ENCODE assay signal across 1 cellular context in the genomic region with DNA sequence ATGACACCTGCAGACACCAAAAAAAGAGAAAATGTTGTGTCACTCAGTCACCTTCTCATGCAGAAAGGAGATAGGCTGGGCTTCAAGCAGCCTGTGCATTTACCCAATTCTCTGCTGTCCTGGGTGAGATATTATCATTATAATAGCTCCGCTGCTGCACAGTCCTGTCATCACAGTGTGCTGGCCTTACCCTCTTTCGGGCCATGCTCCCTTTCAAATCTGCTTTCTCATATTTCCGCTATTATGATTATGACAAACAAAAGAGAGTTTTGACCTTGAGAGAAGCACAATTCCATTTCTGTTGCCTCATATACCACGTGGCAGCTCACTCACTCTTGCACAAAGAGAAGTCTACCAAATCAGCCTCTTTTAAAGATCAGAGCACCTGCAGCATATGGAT.
TF ChIP-seq lines count a peak whose summit lies in the region.

No MANE protein-coding gene starts in this region.

TF ChIP-seq in H1, 55 proteins besides CTCF, POLR2A, EP300 and RAD21 (continued from another document):
- TF ChIP-seq, protein P1, sequence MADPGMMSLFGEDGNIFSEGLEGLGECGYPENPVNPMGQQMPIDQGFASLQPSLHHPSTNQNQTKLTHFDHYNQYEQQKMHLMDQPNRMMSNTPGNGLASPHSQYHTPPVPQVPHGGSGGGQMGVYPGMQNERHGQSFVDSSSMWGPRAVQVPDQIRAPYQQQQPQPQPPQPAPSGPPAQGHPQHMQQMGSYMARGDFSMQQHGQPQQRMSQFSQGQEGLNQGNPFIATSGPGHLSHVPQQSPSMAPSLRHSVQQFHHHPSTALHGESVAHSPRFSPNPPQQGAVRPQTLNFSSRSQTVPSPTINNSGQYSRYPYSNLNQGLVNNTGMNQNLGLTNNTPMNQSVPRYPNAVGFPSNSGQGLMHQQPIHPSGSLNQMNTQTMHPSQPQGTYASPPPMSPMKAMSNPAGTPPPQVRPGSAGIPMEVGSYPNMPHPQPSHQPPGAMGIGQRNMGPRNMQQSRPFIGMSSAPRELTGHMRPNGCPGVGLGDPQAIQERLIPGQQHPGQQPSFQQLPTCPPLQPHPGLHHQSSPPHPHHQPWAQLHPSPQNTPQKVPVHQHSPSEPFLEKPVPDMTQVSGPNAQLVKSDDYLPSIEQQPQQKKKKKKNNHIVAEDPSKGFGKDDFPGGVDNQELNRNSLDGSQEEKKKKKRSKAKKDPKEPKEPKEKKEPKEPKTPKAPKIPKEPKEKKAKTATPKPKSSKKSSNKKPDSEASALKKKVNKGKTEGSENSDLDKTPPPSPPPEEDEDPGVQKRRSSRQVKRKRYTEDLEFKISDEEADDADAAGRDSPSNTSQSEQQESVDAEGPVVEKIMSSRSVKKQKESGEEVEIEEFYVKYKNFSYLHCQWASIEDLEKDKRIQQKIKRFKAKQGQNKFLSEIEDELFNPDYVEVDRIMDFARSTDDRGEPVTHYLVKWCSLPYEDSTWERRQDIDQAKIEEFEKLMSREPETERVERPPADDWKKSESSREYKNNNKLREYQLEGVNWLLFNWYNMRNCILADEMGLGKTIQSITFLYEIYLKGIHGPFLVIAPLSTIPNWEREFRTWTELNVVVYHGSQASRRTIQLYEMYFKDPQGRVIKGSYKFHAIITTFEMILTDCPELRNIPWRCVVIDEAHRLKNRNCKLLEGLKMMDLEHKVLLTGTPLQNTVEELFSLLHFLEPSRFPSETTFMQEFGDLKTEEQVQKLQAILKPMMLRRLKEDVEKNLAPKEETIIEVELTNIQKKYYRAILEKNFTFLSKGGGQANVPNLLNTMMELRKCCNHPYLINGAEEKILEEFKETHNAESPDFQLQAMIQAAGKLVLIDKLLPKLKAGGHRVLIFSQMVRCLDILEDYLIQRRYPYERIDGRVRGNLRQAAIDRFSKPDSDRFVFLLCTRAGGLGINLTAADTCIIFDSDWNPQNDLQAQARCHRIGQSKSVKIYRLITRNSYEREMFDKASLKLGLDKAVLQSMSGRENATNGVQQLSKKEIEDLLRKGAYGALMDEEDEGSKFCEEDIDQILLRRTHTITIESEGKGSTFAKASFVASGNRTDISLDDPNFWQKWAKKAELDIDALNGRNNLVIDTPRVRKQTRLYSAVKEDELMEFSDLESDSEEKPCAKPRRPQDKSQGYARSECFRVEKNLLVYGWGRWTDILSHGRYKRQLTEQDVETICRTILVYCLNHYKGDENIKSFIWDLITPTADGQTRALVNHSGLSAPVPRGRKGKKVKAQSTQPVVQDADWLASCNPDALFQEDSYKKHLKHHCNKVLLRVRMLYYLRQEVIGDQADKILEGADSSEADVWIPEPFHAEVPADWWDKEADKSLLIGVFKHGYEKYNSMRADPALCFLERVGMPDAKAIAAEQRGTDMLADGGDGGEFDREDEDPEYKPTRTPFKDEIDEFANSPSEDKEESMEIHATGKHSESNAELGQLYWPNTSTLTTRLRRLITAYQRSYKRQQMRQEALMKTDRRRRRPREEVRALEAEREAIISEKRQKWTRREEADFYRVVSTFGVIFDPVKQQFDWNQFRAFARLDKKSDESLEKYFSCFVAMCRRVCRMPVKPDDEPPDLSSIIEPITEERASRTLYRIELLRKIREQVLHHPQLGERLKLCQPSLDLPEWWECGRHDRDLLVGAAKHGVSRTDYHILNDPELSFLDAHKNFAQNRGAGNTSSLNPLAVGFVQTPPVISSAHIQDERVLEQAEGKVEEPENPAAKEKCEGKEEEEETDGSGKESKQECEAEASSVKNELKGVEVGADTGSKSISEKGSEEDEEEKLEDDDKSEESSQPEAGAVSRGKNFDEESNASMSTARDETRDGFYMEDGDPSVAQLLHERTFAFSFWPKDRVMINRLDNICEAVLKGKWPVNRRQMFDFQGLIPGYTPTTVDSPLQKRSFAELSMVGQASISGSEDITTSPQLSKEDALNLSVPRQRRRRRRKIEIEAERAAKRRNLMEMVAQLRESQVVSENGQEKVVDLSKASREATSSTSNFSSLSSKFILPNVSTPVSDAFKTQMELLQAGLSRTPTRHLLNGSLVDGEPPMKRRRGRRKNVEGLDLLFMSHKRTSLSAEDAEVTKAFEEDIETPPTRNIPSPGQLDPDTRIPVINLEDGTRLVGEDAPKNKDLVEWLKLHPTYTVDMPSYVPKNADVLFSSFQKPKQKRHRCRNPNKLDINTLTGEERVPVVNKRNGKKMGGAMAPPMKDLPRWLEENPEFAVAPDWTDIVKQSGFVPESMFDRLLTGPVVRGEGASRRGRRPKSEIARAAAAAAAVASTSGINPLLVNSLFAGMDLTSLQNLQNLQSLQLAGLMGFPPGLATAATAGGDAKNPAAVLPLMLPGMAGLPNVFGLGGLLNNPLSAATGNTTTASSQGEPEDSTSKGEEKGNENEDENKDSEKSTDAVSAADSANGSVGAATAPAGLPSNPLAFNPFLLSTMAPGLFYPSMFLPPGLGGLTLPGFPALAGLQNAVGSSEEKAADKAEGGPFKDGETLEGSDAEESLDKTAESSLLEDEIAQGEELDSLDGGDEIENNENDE (IDR thresholded peaks at IDR 0.05; ENCODE audit: insufficient replicate concordance, low read length) = no peak
- TF ChIP-seq JUN (IDR thresholded peaks at IDR 0.05; ENCODE audit: low read depth, low read length) (no peak), POU5F1 (IDR thresholded peaks at IDR 0.05; ENCODE audit: low read depth, low read length) (no peak), SIX5 (IDR thresholded peaks at IDR 0.05; ENCODE audit: low read depth, low read length) (no peak), RBBP5 (IDR thresholded peaks at IDR 0.05; ENCODE audit: borderline replicate concordance, low read depth, low read length) (no peak), EGR1 (IDR thresholded peaks at IDR 0.05; ENCODE audit: borderline replicate concordance, low read depth, low read length) (no peak), HDAC6 (IDR thresholded peaks at IDR 0.05; ENCODE audit: low read depth, low read length) (no peak), FOSL1 (IDR thresholded peaks at IDR 0.05; ENCODE audit: insufficient read depth, low read depth, low read length) (no peak), MAFK (IDR thresholded peaks at IDR 0.05; ENCODE audit: low read depth, low read length) (no peak)
- TF ChIP-seq, protein P2, sequence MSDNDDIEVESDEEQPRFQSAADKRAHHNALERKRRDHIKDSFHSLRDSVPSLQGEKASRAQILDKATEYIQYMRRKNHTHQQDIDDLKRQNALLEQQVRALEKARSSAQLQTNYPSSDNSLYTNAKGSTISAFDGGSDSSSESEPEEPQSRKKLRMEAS (IDR thresholded peaks at IDR 0.05) = no peak
- TF ChIP-seq, protein P3, sequence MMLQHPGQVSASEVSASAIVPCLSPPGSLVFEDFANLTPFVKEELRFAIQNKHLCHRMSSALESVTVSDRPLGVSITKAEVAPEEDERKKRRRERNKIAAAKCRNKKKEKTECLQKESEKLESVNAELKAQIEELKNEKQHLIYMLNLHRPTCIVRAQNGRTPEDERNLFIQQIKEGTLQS (IDR thresholded peaks at IDR 0.05; ENCODE audit: insufficient read depth, low read depth, low read length) = no peak
